ENCODE assay signal across 8 cellular contexts in the genomic region with DNA sequence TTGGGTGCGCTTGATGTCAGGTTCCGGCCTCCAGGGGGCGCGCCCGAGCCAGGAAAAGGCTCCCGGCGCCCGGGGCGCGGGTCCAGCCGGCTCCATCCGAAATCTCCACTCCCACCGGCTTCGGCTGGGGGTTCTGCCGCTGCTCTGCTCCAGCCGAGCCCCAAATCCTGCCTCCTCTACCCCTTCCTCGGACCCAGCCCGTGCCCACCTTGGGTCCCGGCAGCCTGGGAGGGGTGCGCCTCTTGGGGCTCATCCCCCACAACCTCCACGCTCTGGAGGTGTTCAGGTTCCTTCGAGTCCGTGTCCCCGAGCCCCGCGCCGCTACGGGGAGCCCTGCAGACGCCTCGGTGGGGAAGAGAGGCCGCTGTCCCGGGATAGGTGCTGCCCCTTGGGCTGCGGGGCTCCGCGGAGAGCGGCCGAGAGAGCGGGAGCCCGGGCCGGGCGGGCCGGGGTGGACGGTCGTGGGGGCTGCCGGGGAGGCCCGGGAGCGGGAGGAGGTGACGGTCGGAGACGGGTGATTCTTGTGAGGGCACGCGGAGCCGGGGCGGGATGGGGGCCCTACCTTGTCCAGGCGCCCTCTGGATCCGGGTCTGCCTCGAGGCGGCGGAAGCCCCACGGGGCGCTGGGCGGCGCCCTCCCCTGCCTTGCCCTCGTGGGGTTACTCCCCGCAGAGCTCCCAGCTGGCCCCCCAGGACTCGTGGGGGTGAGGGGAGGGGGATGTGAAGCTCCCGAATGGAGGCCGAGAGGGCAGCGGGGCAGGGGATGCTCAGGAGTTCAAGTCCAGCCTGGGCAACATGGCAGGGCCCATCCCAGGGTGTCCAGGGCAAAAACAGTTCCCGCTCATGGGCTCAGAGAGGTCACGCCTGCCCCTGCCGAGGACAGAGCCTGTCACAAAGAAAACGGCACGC. TPM values are rescaled to one million over a fixed set of nuclear protein-coding genes. Genes with fewer than 3 reads are reported as not detected.
DNase-seq lines count a peak whose midpoint lies in the region; ATAC-seq and TF ChIP-seq lines count a peak whose summit lies in the region.

No MANE protein-coding gene starts in this region.

- DNase-seq in HT-29 (ENCODE audit: low spot score) = peak; percentile 56
- peak; percentile 74 for DNase-seq in SK-MEL-5 (ENCODE audit: low read depth, low spot score)
- peak; percentile 81 for DNase-seq in activated naive CD4-positive, alpha-beta T cell treated with anti-CD3 and anti-CD28 coated beads, Interleukin-2, amount 50 U/mL, for 16 hours
- peak; percentile 92 for DNase-seq in cardiac septum (ENCODE audit: low spot score)
- peak; percentile 87 for DNase-seq in transverse colon

- WGBS in transverse colon (ENCODE audit: low coverage in 1 of 2), 2 donors = 15% methylated on average over 47 of the region's 74 CpGs; no CpG with 5 or more reads in 1 of the 2 donors

- H2AFZ ChIP-seq in parathyroid adenoma = peak overlapping the region; percentile 90

- H3K9me3 ChIP-seq in ES-I3 (ENCODE audit: control insufficient read depth, insufficient read depth, low read length) (no peaks in the 10 kb centered on the region), parathyroid adenoma (ENCODE audit: control insufficient read depth, low read length) (no peaks in the 10 kb centered on the region), transverse colon (no peaks in the 10 kb centered on the region)

- H3K27ac ChIP-seq in parathyroid adenoma (no peak overlapping the region), transverse colon (peak overlapping the region; percentile 5 to 45 (median 28))

- TF ChIP-seq POLR2A in transverse colon (IDR thresholded peaks at IDR 0.05) = no peak

- H3K79me2 ChIP-seq in parathyroid adenoma = no peaks in the 10 kb centered on the region

- TF ChIP-seq CTCF in parathyroid adenoma (IDR thresholded peaks at IDR 0.05) = peak; percentile 75
- TF ChIP-seq CTCF in transverse colon (IDR thresholded peaks at IDR 0.05) = peak; percentile 74 to 89 (median 83)

- H3K9ac ChIP-seq in ES-I3 (ENCODE audit: low read depth, low read length) (peak overlapping the region; percentile 69), parathyroid adenoma (no peak overlapping the region)

- H3K4me3 ChIP-seq in parathyroid adenoma (ENCODE audit: low read depth, low read length) = peak overlapping the region; percentile 48
- H3K4me3 ChIP-seq in transverse colon = peak overlapping the region; percentile 22 to 58 (median 38)

- ATAC-seq in GM21367 (IDR thresholded peaks at IDR 0.05; ENCODE audit: unreplicated experiment) = no peak

- H3K4me1 ChIP-seq in ES-I3 (ENCODE audit: insufficient read depth, low read length) = no peaks in the 10 kb centered on the region; the same call in 1 of the 2 replicates
- H3K4me1 ChIP-seq in parathyroid adenoma = no peaks in the 10 kb centered on the region
- peaks cover 0 to 12% (median 11%) of the 10 kb centered on the region in 4 donors for H3K4me1 ChIP-seq in transverse colon

- intact Hi-C loops in cardiac septum (cut with DNase I) (loop anchor here (1.0 to 5.0 kb wide), 4 partner anchors 40 to 130 kb away; no protein-coding TSS in a partner anchor), transverse colon (cut with DNase I; ENCODE audit: low total_unique reads) (loop anchor here (10.0 kb wide), 1 partner anchor 52 kb away; no protein-coding TSS in a partner anchor)

- H3K4me2 ChIP-seq in parathyroid adenoma (ENCODE audit: low read length) = peak overlapping the region; percentile 61

- H3K36me3 ChIP-seq in ES-I3 (ENCODE audit: insufficient read depth, low read length) (no peaks in the 10 kb centered on the region), parathyroid adenoma (ENCODE audit: control insufficient read depth, insufficient read depth, low read length) (no peaks in the 10 kb centered on the region), transverse colon (no peaks in the 10 kb centered on the region)

- no peak for TF ChIP-seq EP300 in transverse colon (IDR thresholded peaks at IDR 0.05; ENCODE audit: low read depth)

- in situ Hi-C loops in SK-MEL-5 (cut with HindIII; ENCODE audit: low pct_unique_long_range_greater_than_20kb, low sequenced_read_pairs) (no loop called here), transverse colon (cut with MboI; ENCODE audit: low pct_ligation_motif_present in 1 of 4, low pct_unique_long_range_greater_than_20kb in 1 of 4, low sequenced_read_pairs in 3 of 4) (loop anchor here in 3 of 4 donors (10.0 to 25.0 kb wide), 3 partner anchors 112 to 375 kb away; partner anchors contain the start of gene ARFGAP3 (in 1 of the 3))

- H3K27me3 ChIP-seq in parathyroid adenoma (ENCODE audit: control insufficient read depth, insufficient read depth, low read length) (no peaks in the 10 kb centered on the region), transverse colon (peaks cover 8% of the 10 kb centered on the region)

RNA-seq across cellular contexts. Expression of gene CYB5R3, which starts 13.2 kb away (rescaled TPM):
- total RNA-seq in HT-29 (2014; rRNA removed; shearing (Covaris generic)) = 80.5 and 87.8 TPM in 2 replicates
- 77.0 and 84.2 TPM in 2 replicates for total RNA-seq in SK-MEL-5 (2014; rRNA removed; shearing (Covaris generic))
- polyA plus RNA-seq in SK-MEL-5 (2015; cell fraction: cytosol; rRNA removed) = 352 and 370 TPM in 2 replicates
- 35.1 and 38.5 TPM in 2 replicates for polyA plus RNA-seq in SK-MEL-5 (2015; cell fraction: nucleus; rRNA removed)
- total RNA-seq in cardiac septum (428 TPM), transverse colon (100 to 1,000 TPM; 138 to 294 (median 167) TPM)

RNA-seq across cellular contexts. Expression of gene ATP5MGL, which starts 22.0 kb away (rescaled TPM):
- not detected in 2 replicates for total RNA-seq in HT-29 (2014; rRNA removed; shearing (Covaris generic))
- total RNA-seq in SK-MEL-5 (2014; rRNA removed; shearing (Covaris generic)) = 0.56 TPM in 1 of 2 replicates, not detected in the other
- not detected in 2 replicates for polyA plus RNA-seq in SK-MEL-5 (2015; cell fraction: cytosol; rRNA removed)
- polyA plus RNA-seq in SK-MEL-5 (2015; cell fraction: nucleus; rRNA removed) = not detected in 2 replicates
- total RNA-seq in cardiac septum (0.51 TPM), transverse colon (under 1 TPM in 1 of 4 donors, not detected in 3; 0.55 TPM)

RNA-seq across cellular contexts. Expression of gene POLDIP3, which starts 47.7 kb away (rescaled TPM):
- total RNA-seq in HT-29 (2014; rRNA removed; shearing (Covaris generic)) = 30.2 and 33.7 TPM in 2 replicates
- total RNA-seq in SK-MEL-5 (2014; rRNA removed; shearing (Covaris generic)) = 31.2 and 37.8 TPM in 2 replicates
- polyA plus RNA-seq in SK-MEL-5 (2015; cell fraction: cytosol; rRNA removed) = 37.3 and 53.6 TPM in 2 replicates
- polyA plus RNA-seq in SK-MEL-5 (2015; cell fraction: nucleus; rRNA removed) = 40.9 and 51.0 TPM in 2 replicates
- 34.9 TPM for total RNA-seq in cardiac septum
- total RNA-seq in transverse colon = 10 to 100 TPM; 36.5 to 69.5 (median 45.2) TPM

RNA-seq across cellular contexts. Expression of gene A4GALT, which starts 58.3 kb away (rescaled TPM):
- total RNA-seq in HT-29 (2014; rRNA removed; shearing (Covaris generic)) = 36.6 and 49.2 TPM in 2 replicates
- total RNA-seq in SK-MEL-5 (2014; rRNA removed; shearing (Covaris generic)) = 0.16 TPM in 1 of 2 replicates, not detected in the other
- 0.94 and 1.6 TPM in 2 replicates for polyA plus RNA-seq in SK-MEL-5 (2015; cell fraction: cytosol; rRNA removed)
- 1.1 TPM in 1 of 2 replicates, not detected in the other for polyA plus RNA-seq in SK-MEL-5 (2015; cell fraction: nucleus; rRNA removed)
- 97.7 TPM for total RNA-seq in cardiac septum
- 10 to 100 TPM in 2 of 4 donors, 1 to 10 TPM in 2; 6.3 to 31.4 (median 12.7) TPM for total RNA-seq in transverse colon
